In genomic region chr4:94508841-94509240, GRCh38 we compare ENCODE assay signal across 23 cellular contexts. TPM values are rescaled to one million over a fixed set of nuclear protein-coding genes. Genes with fewer than 3 reads are reported as not detected.
DNase-seq lines count a peak whose midpoint lies in the region; ATAC-seq and TF ChIP-seq lines count a peak whose summit lies in the region.
"Had no signal": no experiment of that assay in that cellular context is flagged by ENCODE, and none has a peak within 500 bp of the region (broad histone marks: within the 10 kb centered on the region; RNA-seq: fewer than 3 reads in every experiment).

No MANE protein-coding gene starts in this region.

- H3K9me3 ChIP-seq in right atrium auricular region (no peaks in the 10 kb centered on the region), hepatocyte (ENCODE audit: low read depth) (no peaks in the 10 kb centered on the region), tibial artery (no peaks in the 10 kb centered on the region)
- H3K9me3 ChIP-seq: mucosa of descending colon, Peyer's patch, right lobe of liver, SJSA1, stomach, upper lobe of right lung had no signal

- H3K79me2 ChIP-seq in hepatocyte: peaks cover 55% of the 10 kb centered on the region
- H3K79me2 ChIP-seq: parathyroid adenoma had no signal

- H3K4me1 ChIP-seq in right atrium auricular region: peaks cover 0 to 66% of the 10 kb centered on the region in 2 donors
- H3K4me1 ChIP-seq in hepatocyte (ENCODE audit: insufficient read depth): peaks cover 21% of the 10 kb centered on the region
- H3K4me1 ChIP-seq in tibial artery: peaks cover 5 to 79% (median 62%) of the 10 kb centered on the region in 4 donors
- H3K4me1 ChIP-seq: parathyroid adenoma had no signal

- H3K9me2 ChIP-seq in hepatocyte (replicated peaks; ENCODE audit: insufficient read depth): no peaks in the 10 kb centered on the region

- H3K9me3 Mint-ChIP-seq in chondrocyte (ENCODE audit: low read depth): peaks cover 13% of the 10 kb centered on the region
- H3K9me3 Mint-ChIP-seq: CD8-positive, alpha-beta memory T cell had no signal

- H3K4me3 ChIP-seq in right atrium auricular region: no peak overlapping the region
- no peak overlapping the region for H3K4me3 ChIP-seq in hepatocyte
- no peak overlapping the region for H3K4me3 ChIP-seq in tibial artery
- H3K4me3 ChIP-seq: gastroesophageal sphincter, mucosa of descending colon, Peyer's patch, right lobe of liver, SJSA1, stomach, upper lobe of right lung had no signal

- no peak overlapping the region for H2AFZ ChIP-seq in hepatocyte
- H2AFZ ChIP-seq: parathyroid adenoma had no signal

- H3K4me3 Mint-ChIP-seq in chondrocyte (ENCODE audit: unreplicated experiment): no peak overlapping the region
- H3K4me3 Mint-ChIP-seq: CD8-positive, alpha-beta memory T cell; nephron had no signal

- H3K27me3 ChIP-seq in right atrium auricular region: no peaks in the 10 kb centered on the region
- no peaks in the 10 kb centered on the region for H3K27me3 ChIP-seq in hepatocyte
- no peaks in the 10 kb centered on the region for H3K27me3 ChIP-seq in tibial artery
- H3K27me3 ChIP-seq: gastroesophageal sphincter, Peyer's patch, right lobe of liver, SJSA1, stomach, upper lobe of right lung had no signal

- intact Hi-C loops in Right ventricle myocardium inferior (cut with DNase I) (loop anchor here (5.0 kb wide), 1 partner anchor 42 kb away; no protein-coding TSS in a partner anchor), tibial artery (cut with DNase I; ENCODE audit: low total_unique reads) (loop anchor here (10.0 kb wide), 1 partner anchor 54 kb away; the partner anchor contains the start of gene PDLIM5)

- ATAC-seq in Right ventricle myocardium inferior: peak; percentile 1
- ATAC-seq: gastroesophageal sphincter, mucosa of descending colon, upper lobe of right lung had no signal

- H3K27ac Mint-ChIP-seq in chondrocyte (ENCODE audit: unreplicated experiment): peak overlapping the region; percentile 71

- peaks cover 79% of the 10 kb centered on the region for H3K4me1 Mint-ChIP-seq in chondrocyte (ENCODE audit: low read depth)

- H3K36me3 ChIP-seq in right atrium auricular region (peaks cover 10% of the 10 kb centered on the region), hepatocyte (replicated peaks; ENCODE audit: insufficient read depth, low read depth) (no peaks in the 10 kb centered on the region), tibial artery (no peaks in the 10 kb centered on the region)
- H3K36me3 ChIP-seq: gastroesophageal sphincter, Peyer's patch, right lobe of liver, SJSA1, stomach, upper lobe of right lung had no signal

- H3K4me2 ChIP-seq in hepatocyte: peak overlapping the region; percentile 49

- no peaks in the 10 kb centered on the region for H3K27me3 Mint-ChIP-seq in chondrocyte (ENCODE audit: low read depth)
- H3K27me3 Mint-ChIP-seq: CD8-positive, alpha-beta memory T cell had no signal

- WGBS in hepatocyte (ENCODE audit: low lambda C conversion rate, missing lambda C conversion rate): 74% methylated on average over 1 of the region's 1 CpG

- TF ChIP-seq CTCF in right atrium auricular region (IDR thresholded peaks at IDR 0.05): no peak
- no peak for TF ChIP-seq CTCF in chondrocyte (IDR thresholded peaks at IDR 0.05)
- no peak for TF ChIP-seq CTCF in hepatocyte (IDR thresholded peaks at IDR 0.05; ENCODE audit: poor library complexity)
- no peak for TF ChIP-seq CTCF in tibial artery (IDR thresholded peaks at IDR 0.05)

- peak overlapping the region in 1 of 2 donors; percentile 57 for H3K27ac ChIP-seq in right atrium auricular region
- peak overlapping the region; percentile 49 for H3K27ac ChIP-seq in hepatocyte
- peak overlapping the region; percentile 68 to 76 for H3K27ac ChIP-seq in tibial artery
- H3K27ac ChIP-seq: parathyroid adenoma, SJSA1, upper lobe of right lung had no signal

- no peak for DNase-seq in Right ventricle myocardium inferior (ENCODE audit: missing footprints)
- DNase-seq in right atrium auricular region (ENCODE audit: low spot score): no peak
- DNase-seq in chondrocyte (ENCODE audit: low spot score): no peak
- DNase-seq in hepatocyte (ENCODE audit: low spot score): no peak
- DNase-seq in tibial artery: no peak
- DNase-seq in T1000 (lab: John Stamatoyannopoulos, UW): no peak
- no peak for DNase-seq in stimulated activated CD4-positive, alpha-beta T cell treated with anti-CD3 and anti-CD28 coated beads, Interleukin-2, amount 100 ng/mL, for 24 hours
- DNase-seq in HPDE6-E6E7 (ENCODE audit: extremely low spot score): no peak
- DNase-seq: 8988T; activated naive CD4-positive, alpha-beta T cell treated with Interleukin-2 at 50 U/mL for 16 hours; activated T-cell treated with anti-CD3 and anti-CD28 coated beads, Interleukin-2, amount 50 U/mL, for 48 hours; CD8-positive, alpha-beta memory T cell; mucosa of descending colon; MV-4-11; NCI-H526 treated with DMSO at 0.1 percent for 48 hours; Peyer's patch; right lobe of liver; stomach; upper lobe of right lung had no signal

- no peaks in the 10 kb centered on the region for H4K20me1 ChIP-seq in hepatocyte (ENCODE audit: insufficient read depth, poor library complexity, severe bottlenecking)

- H3K36me3 Mint-ChIP-seq in chondrocyte (ENCODE audit: low read depth): peaks cover 21% of the 10 kb centered on the region

RNA-seq across cellular contexts. Expression of gene PDLIM5, which starts 57.1 kb away (rescaled TPM):
- total RNA-seq in Right ventricle myocardium inferior (1,145 TPM), right atrium auricular region (100 to 1,000 TPM; 598 to 841 TPM), chondrocyte (268 to 329 TPM (median 317 TPM) in 3 replicates), hepatocyte (121 and 122 TPM in 2 replicates)
- 88.7 and 97.1 TPM in 2 replicates for polyA plus RNA-seq in hepatocyte
